In the genomic region with DNA sequence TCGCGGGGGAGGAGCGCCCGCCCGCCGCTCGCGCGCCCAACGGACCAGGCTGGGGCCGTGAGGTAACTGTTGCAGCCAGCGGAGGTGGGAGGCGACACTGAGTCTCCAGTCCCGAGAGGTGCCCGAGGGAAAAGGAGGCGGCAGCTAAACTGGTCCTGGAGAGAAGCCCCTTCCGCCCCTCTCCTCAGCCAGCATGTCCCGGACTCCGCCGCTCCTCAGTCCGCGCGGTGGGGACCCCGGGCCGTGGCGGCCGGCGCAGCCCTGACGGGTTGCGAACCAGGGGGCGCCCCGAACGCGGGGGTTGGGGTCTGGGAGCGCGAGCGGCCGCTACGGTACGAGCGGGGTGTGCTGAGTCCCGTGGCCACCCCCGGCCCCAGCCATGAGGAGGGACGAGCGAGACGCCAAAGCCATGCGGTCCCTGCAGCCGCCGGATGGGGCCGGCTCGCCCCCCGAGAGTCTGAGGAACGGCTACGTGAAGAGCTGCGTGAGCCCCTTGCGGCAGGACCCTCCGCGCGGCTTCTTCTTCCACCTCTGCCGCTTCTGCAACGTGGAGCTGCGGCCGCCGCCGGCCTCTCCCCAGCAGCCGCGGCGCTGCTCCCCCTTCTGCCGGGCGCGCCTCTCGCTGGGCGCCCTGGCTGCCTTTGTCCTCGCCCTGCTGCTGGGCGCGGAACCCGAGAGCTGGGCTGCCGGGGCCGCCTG, we compare ENCODE assay signal across 8 cellular contexts. TPM values are rescaled to one million over a fixed set of nuclear protein-coding genes. Genes with fewer than 3 reads are reported as not detected.
DNase-seq lines count a peak whose midpoint lies in the region; ATAC-seq and TF ChIP-seq lines count a peak whose summit lies in the region.

Gene PDE3B, plus strand, starts transcription at position 108 of the 699 bp plus-strand sequence. Its CDS starts 272 bp downstream, at position 380.

- H3K4me1 ChIP-seq in HUES64 (ENCODE audit: insufficient read depth, low read length) (peaks cover 18% of the 10 kb centered on the region; the same call in 1 of the 2 replicates), neural progenitor cell (peaks cover 20% of the 10 kb centered on the region)

- WGBS in HUES64 = under 1% methylated on average over 79 of the region's 79 CpGs

- peaks cover 30% of the 10 kb centered on the region for H3K79me2 ChIP-seq in neural progenitor cell (ENCODE audit: low read depth)

- peaks cover 16% of the 10 kb centered on the region for H3F3A ChIP-seq in neural progenitor cell (ENCODE audit: low read depth)

- H3K4me3 Mint-ChIP-seq in activated T-helper 2 cell treated with anti-CD3 and anti-CD28 coated beads, Interferon-gamma antibody, Interleukin-2, Interleukin-4, amounts not matched to agents 10 μg/mL and 5 μg/mL and 100 μg/mL, durations not matched to agents 14 hours and 24 hours and 36 hours (ENCODE audit: low read depth) = peak within 1 kb of the TSS; percentile 93
- H3K4me3 Mint-ChIP-seq in neural progenitor cell = peak within 1 kb of the TSS; percentile 96

- H3K9ac ChIP-seq in HUES64 (ENCODE audit: low read depth, low read length) (peak within 1 kb of the TSS; percentile 84), neural progenitor cell (peak within 1 kb of the TSS; percentile 53)

- H3K9me3 ChIP-seq in HUES64 (ENCODE audit: insufficient read depth, low read depth, low read length) (no peaks in the 10 kb centered on the region), neural progenitor cell (ENCODE audit: low read depth) (no peaks in the 10 kb centered on the region)

- H3K27me3 Mint-ChIP-seq in activated T-helper 2 cell treated with anti-CD3 and anti-CD28 coated beads, Interferon-gamma antibody, Interleukin-2, Interleukin-4, amounts not matched to agents 10 μg/mL and 5 μg/mL and 100 μg/mL, durations not matched to agents 14 hours and 24 hours and 36 hours (ENCODE audit: low read depth) = no peaks in the 10 kb centered on the region
- peaks cover 3% of the 10 kb centered on the region for H3K27me3 Mint-ChIP-seq in neural progenitor cell (ENCODE audit: insufficient read depth, low read depth)

- H3K36me3 ChIP-seq in HUES64 (ENCODE audit: insufficient read depth, low read length) (no peaks in the 10 kb centered on the region), neural progenitor cell (no peaks in the 10 kb centered on the region)

- H3K4me3 ChIP-seq in HUES64 (ENCODE audit: low read length) (peak within 1 kb of the TSS; percentile 80), neural progenitor cell (peak within 1 kb of the TSS; percentile 98)

- H4K20me1 ChIP-seq in neural progenitor cell (ENCODE audit: low read depth) = peaks cover 28% of the 10 kb centered on the region

- peak within 1 kb of the TSS; percentile 54 for H3K27ac ChIP-seq in HUES64 (ENCODE audit: low read depth, low read length)
- H3K27ac ChIP-seq in RWPE1 = no peak within 1 kb of the TSS
- H3K27ac ChIP-seq in neural progenitor cell = peak within 1 kb of the TSS; percentile 25
- no peak within 1 kb of the TSS for H3K27ac ChIP-seq in temporal lobe (ENCODE audit: low read depth, low read length)

- intact Hi-C loops in activated T-helper 2 cell treated with anti-CD3 and anti-CD28 coated beads, Interferon-gamma antibody, Interleukin-2, Interleukin-4, amounts not matched to agents 10 μg/mL and 5 μg/mL and 100 μg/mL, durations not matched to agents 14 hours and 24 hours and 36 hours (cut with micrococcal nuclease) = loop anchor here (1.0 to 10.0 kb wide), 3 partner anchors 107 to 269 kb away; no protein-coding TSS in a partner anchor

- peak within 1 kb of the TSS; percentile 87 for H3K27ac Mint-ChIP-seq in activated T-helper 2 cell treated with anti-CD3 and anti-CD28 coated beads, Interferon-gamma antibody, Interleukin-2, Interleukin-4, amounts not matched to agents 10 μg/mL and 5 μg/mL and 100 μg/mL, durations not matched to agents 14 hours and 24 hours and 36 hours
- H3K27ac Mint-ChIP-seq in neural progenitor cell = no peak within 1 kb of the TSS

- no peaks in the 10 kb centered on the region for H3K9me3 Mint-ChIP-seq in activated T-helper 2 cell treated with anti-CD3 and anti-CD28 coated beads, Interferon-gamma antibody, Interleukin-2, Interleukin-4, amounts not matched to agents 10 μg/mL and 5 μg/mL and 100 μg/mL, durations not matched to agents 14 hours and 24 hours and 36 hours
- H3K9me3 Mint-ChIP-seq in neural progenitor cell = no peaks in the 10 kb centered on the region

- CTCF ChIA-PET in RWPE1 (lab: Yijun Ruan, JAX) = interaction anchor here (0.6 kb wide), 1 partner anchor 265 kb away, joined by 3 read pairs; no protein-coding TSS in a partner anchor

- H3K36me3 Mint-ChIP-seq in activated T-helper 2 cell treated with anti-CD3 and anti-CD28 coated beads, Interferon-gamma antibody, Interleukin-2, Interleukin-4, amounts not matched to agents 10 μg/mL and 5 μg/mL and 100 μg/mL, durations not matched to agents 14 hours and 24 hours and 36 hours (ENCODE audit: low read depth) = peaks cover 62% of the 10 kb centered on the region
- H3K36me3 Mint-ChIP-seq in neural progenitor cell = no peaks in the 10 kb centered on the region

- H3K4me1 Mint-ChIP-seq in activated T-helper 2 cell treated with anti-CD3 and anti-CD28 coated beads, Interferon-gamma antibody, Interleukin-2, Interleukin-4, amounts not matched to agents 10 μg/mL and 5 μg/mL and 100 μg/mL, durations not matched to agents 14 hours and 24 hours and 36 hours (ENCODE audit: low read depth) = peaks cover 47% of the 10 kb centered on the region
- H3K4me1 Mint-ChIP-seq in neural progenitor cell = peaks cover 18% of the 10 kb centered on the region

- DNase-seq in DMS 273 treated with DMSO at 0.1 percent for 48 hours (lab: John Stamatoyannopoulos, UW) (peak; percentile 41), RWPE1 (ENCODE audit: low spot score) (peak; percentile 44), foreskin melanocyte (peak; percentile 48), neural progenitor cell (ENCODE audit: low spot score) (peak; percentile 92)
- DNase-seq in activated T-helper 2 cell treated with anti-CD3 and anti-CD28 coated beads, Interferon-gamma antibody, Interleukin-2, Interleukin-4, amounts not matched to agents 10 μg/mL and 5 μg/mL and 100 μg/mL, durations not matched to agents 14 hours and 24 hours and 36 hours (ENCODE audit: low spot score) = peak; percentile 75

- peak; percentile 70 for ATAC-seq in GM21390 (IDR thresholded peaks at IDR 0.05; ENCODE audit: unreplicated experiment)

- H2AFZ ChIP-seq in neural progenitor cell (replicated peaks) = peak within 1 kb of the TSS; percentile 93

- H3K4me2 ChIP-seq in neural progenitor cell = peak within 1 kb of the TSS; percentile 94

- H3K27me3 ChIP-seq in HUES64 (ENCODE audit: insufficient read depth, low read length) (peaks cover 44% of the 10 kb centered on the region), neural progenitor cell (peaks cover 44% of the 10 kb centered on the region)

- TF ChIP-seq CTCF in RWPE1 (conservative IDR thresholded peaks at IDR 0.05; ENCODE audit: low read depth) (peak; percentile 11; the same call in 1 of the 2 replicates), neural progenitor cell (IDR thresholded peaks at IDR 0.05) (peak; percentile 31)

- POLR2A ChIA-PET in RWPE1 (lab: Yijun Ruan, JAX; ENCODE audit: low non-redundant PET) = no interaction called here

RNA-seq across cellular contexts. Expression of gene PDE3B, which starts in this region (rescaled TPM):
- polyA plus RNA-seq in HUES64 (2013, experiment 1 of 2) = 12.3 TPM
- polyA plus RNA-seq in HUES64 (2013, experiment 2 of 2) = 11.3 TPM
- total RNA-seq in activated T-helper 2 cell treated with anti-CD3 and anti-CD28 coated beads, Interferon-gamma antibody, Interleukin-2, Interleukin-4, amounts not matched to agents 10 μg/mL and 5 μg/mL and 100 μg/mL, durations not matched to agents 14 hours and 24 hours and 36 hours = 58.8 and 62.1 TPM in 2 replicates
- 14.3 and 15.9 TPM in 2 replicates for total RNA-seq in neural progenitor cell (ENCODE audit: low replicate concordance)
- 21.1 TPM for total RNA-seq in temporal lobe

Comparison
In these comparisons a context has a peak if more than half of its experiments do, and no peak if none do; other contexts are left out.
1. DNase-seq: peak in every context shown above with its lines; median percentile 92 in neural progenitor cell; 75 in activated T-helper 2 cell treated with anti-CD3 and anti-CD28 coated beads, Interferon-gamma antibody, Interleukin-2, Interleukin-4, amounts not matched to agents 10 μg/mL and 5 μg/mL and 100 μg/mL, durations not matched to agents 14 hours and 24 hours and 36 hours; 48 in foreskin melanocyte; 44 in RWPE1; 41 in DMS 273 treated with DMSO at 0.1 percent for 48 hours.
2. H3K27ac ChIP-seq: peak in HUES64 (single experiment) and neural progenitor cell (single experiment); none in RWPE1 (single experiment) and temporal lobe (single experiment).